9 cellular contexts compared by ENCODE assay signal in the genomic region with DNA sequence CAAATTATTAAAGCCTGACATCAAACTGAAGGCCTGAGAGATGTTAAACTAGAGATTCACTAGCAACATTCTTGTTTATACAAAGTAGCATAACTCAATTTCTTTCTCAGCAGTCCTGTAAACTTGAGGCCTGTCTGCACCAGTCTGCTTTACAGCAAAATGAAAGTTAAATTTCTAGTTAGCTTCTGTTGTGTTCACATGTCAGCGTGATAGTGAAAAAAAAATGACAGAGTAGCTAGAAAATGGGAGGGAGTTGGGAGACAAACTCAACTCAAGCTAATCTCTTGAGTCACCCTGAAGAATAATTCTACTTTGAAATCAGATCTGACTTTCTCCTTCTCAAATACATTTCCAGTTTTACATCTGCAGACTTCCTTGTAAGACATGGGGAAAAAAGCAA. TPM values are rescaled to one million over a fixed set of nuclear protein-coding genes. Genes with fewer than 3 reads are reported as not detected.
A peak's percentile ranks its signal among the peaks of the same experiment; 100 is the strongest.
DNase-seq lines count a peak whose midpoint lies in the region; TF ChIP-seq lines count a peak whose summit lies in the region.
"Had no signal": no experiment of that assay in that cellular context is flagged by ENCODE, and none has a peak within 500 bp of the region (broad histone marks: within the 10 kb centered on the region; RNA-seq: fewer than 3 reads in every experiment).

No MANE protein-coding gene starts in this region.

- H3K4me3 ChIP-seq in mucosa of rectum (ENCODE audit: low read length in 2 of 2): no peak overlapping the region
- no peak overlapping the region for H3K4me3 ChIP-seq in dorsolateral prefrontal cortex

- H3K9me3 ChIP-seq in mucosa of rectum (ENCODE audit: control insufficient read depth in 2 of 2, low read length in 2 of 2): no peaks in the 10 kb centered on the region

- no peaks in the 10 kb centered on the region for H3K27me3 Mint-ChIP-seq in activated naive CD8-positive, alpha-beta T cell
- H3K27me3 Mint-ChIP-seq in activated naive CD8-positive, alpha-beta T cell treated with anti-CD3 and anti-CD28 coated beads for 36 hours: peaks cover under 1% of the 10 kb centered on the region
- H3K27me3 Mint-ChIP-seq in brain (peaks cover 5% of the 10 kb centered on the region), type B pancreatic cell (no peaks in the 10 kb centered on the region)

- H3K27me3 ChIP-seq in mucosa of rectum (ENCODE audit: control insufficient read depth in 2 of 2, insufficient read depth in 2 of 2, low read length in 2 of 2) (no peaks in the 10 kb centered on the region), dorsolateral prefrontal cortex (no peaks in the 10 kb centered on the region)

- H3K36me3 Mint-ChIP-seq in activated naive CD8-positive, alpha-beta T cell: no peaks in the 10 kb centered on the region
- peaks cover 2% of the 10 kb centered on the region for H3K36me3 Mint-ChIP-seq in activated naive CD8-positive, alpha-beta T cell treated with anti-CD3 and anti-CD28 coated beads for 36 hours
- H3K36me3 Mint-ChIP-seq in brain: peaks cover 41% of the 10 kb centered on the region
- peaks cover 33% of the 10 kb centered on the region for H3K36me3 Mint-ChIP-seq in type B pancreatic cell
- H3K36me3 Mint-ChIP-seq: activated naive CD4-positive, alpha-beta T cell treated with anti-CD3 and anti-CD28 coated beads, Interleukin-2, amount 10 ng/mL, durations not matched to agents 7 days and 5 days had no signal

- TF ChIP-seq POLR2A in erythroblast (IDR thresholded peaks at IDR 0.05; ENCODE audit: low read length): no peak

- H3K9ac ChIP-seq in mucosa of rectum (ENCODE audit: low read depth in 1 of 2, low read length in 2 of 2): no peak overlapping the region

- intact Hi-C loops in dorsolateral prefrontal cortex (cut with DNase I): loop anchor here in 1 of 2 donors (10.0 kb wide), 1 partner anchor 107 kb away; no protein-coding TSS in a partner anchor

- H3K27ac ChIP-seq in mucosa of rectum (ENCODE audit: low read depth in 2 of 2, low read length in 2 of 2) (peak overlapping the region; percentile 36 to 54), dorsolateral prefrontal cortex (peak overlapping the region in 5 of 59 donors; percentile 8 to 48 (median 26))

- no peak overlapping the region for H3K4me3 Mint-ChIP-seq in activated naive CD8-positive, alpha-beta T cell
- H3K4me3 Mint-ChIP-seq in activated naive CD8-positive, alpha-beta T cell treated with anti-CD3 and anti-CD28 coated beads for 36 hours: no peak overlapping the region
- H3K4me3 Mint-ChIP-seq in brain: peak overlapping the region in 4 of 5 experiments; percentile 11 to 47 (median 20)
- H3K4me3 Mint-ChIP-seq in type B pancreatic cell: peak overlapping the region; percentile 73
- H3K4me3 Mint-ChIP-seq: activated naive CD4-positive, alpha-beta T cell treated with anti-CD3 and anti-CD28 coated beads, Interleukin-2, amount 10 ng/mL, durations not matched to agents 7 days and 5 days had no signal

- no peaks in the 10 kb centered on the region for H3K36me3 ChIP-seq in mucosa of rectum (ENCODE audit: control insufficient read depth in 2 of 2, insufficient read depth in 2 of 2, low read length in 2 of 2)

- peaks cover 4 to 7% of the 10 kb centered on the region in 2 donors for H3K4me1 ChIP-seq in mucosa of rectum (ENCODE audit: control insufficient read depth in 2 of 2, insufficient read depth in 2 of 2, low read length in 2 of 2)

- peak overlapping the region; percentile 16 for H3K27ac Mint-ChIP-seq in activated naive CD8-positive, alpha-beta T cell
- H3K27ac Mint-ChIP-seq in activated naive CD8-positive, alpha-beta T cell treated with anti-CD3 and anti-CD28 coated beads for 36 hours: no peak overlapping the region
- peak overlapping the region in 4 of 5 experiments; percentile 41 to 89 (median 76) for H3K27ac Mint-ChIP-seq in brain
- H3K27ac Mint-ChIP-seq in type B pancreatic cell: peak overlapping the region; percentile 89
- H3K27ac Mint-ChIP-seq: activated naive CD4-positive, alpha-beta T cell treated with anti-CD3 and anti-CD28 coated beads, Interleukin-2, amount 10 ng/mL, durations not matched to agents 7 days and 5 days had no signal

- H3K4me1 Mint-ChIP-seq in activated naive CD8-positive, alpha-beta T cell (ENCODE audit: low read depth): peaks cover 12% of the 10 kb centered on the region
- peaks cover 18% of the 10 kb centered on the region for H3K4me1 Mint-ChIP-seq in activated naive CD8-positive, alpha-beta T cell treated with anti-CD3 and anti-CD28 coated beads for 36 hours
- H3K4me1 Mint-ChIP-seq in brain (peaks cover 78% of the 10 kb centered on the region), type B pancreatic cell (ENCODE audit: unreplicated experiment) (peaks cover 66% of the 10 kb centered on the region)

- no peak for DNase-seq in activated naive CD8-positive, alpha-beta T cell treated with anti-CD3 and anti-CD28 coated beads for 36 hours
- DNase-seq in type B pancreatic cell (ENCODE audit: extremely low spot score, unreplicated experiment): no peak
- DNase-seq in NCI-H2196 treated with DMSO at 0.1 percent for 48 hours (lab: John Stamatoyannopoulos, UW; ENCODE audit: unreplicated experiment): no peak
- no peak for DNase-seq in erythroblast (lab: John Stamatoyannopoulos, UW)
- DNase-seq in dorsolateral prefrontal cortex: no peak
- DNase-seq: activated naive CD4-positive, alpha-beta T cell treated with anti-CD3 and anti-CD28 coated beads, Interleukin-2, amount 10 ng/mL, durations not matched to agents 7 days and 5 days had no signal

- H3K9me3 Mint-ChIP-seq in activated naive CD8-positive, alpha-beta T cell (ENCODE audit: low read depth): no peaks in the 10 kb centered on the region
- no peaks in the 10 kb centered on the region for H3K9me3 Mint-ChIP-seq in activated naive CD8-positive, alpha-beta T cell treated with anti-CD3 and anti-CD28 coated beads for 36 hours
- peaks cover 0 to 12% (median 5%) of the 10 kb centered on the region in 5 experiments for H3K9me3 Mint-ChIP-seq in brain
- H3K9me3 Mint-ChIP-seq in type B pancreatic cell: no peaks in the 10 kb centered on the region
- H3K9me3 Mint-ChIP-seq: activated naive CD4-positive, alpha-beta T cell treated with anti-CD3 and anti-CD28 coated beads, Interleukin-2, amount 10 ng/mL, durations not matched to agents 7 days and 5 days had no signal

- no peak for TF ChIP-seq CTCF in brain (conservative IDR thresholded peaks at IDR 0.05)
- no peak for TF ChIP-seq CTCF in type B pancreatic cell (conservative IDR thresholded peaks at IDR 0.05)
- no peak for TF ChIP-seq CTCF in dorsolateral prefrontal cortex (IDR thresholded peaks at IDR 0.05 in 54 of 56, conservative IDR thresholded peaks at IDR 0.05 in 2 of 56; ENCODE audit: low read depth in 1 of 56, partially characterized antibody in 56 of 56)

RNA-seq across cellular contexts. Expression of a gene that starts 6.5 kb away (rescaled TPM):
- total RNA-seq in activated naive CD8-positive, alpha-beta T cell treated with anti-CD3 and anti-CD28 coated beads for 36 hours: 1 to 10 TPM; 3.7 to 4.7 TPM
- polyA plus RNA-seq in brain (ENCODE audit: insufficient read depth, low read depth, low replicate concordance): 67.0 TPM
- total RNA-seq in type B pancreatic cell (ENCODE audit: low replicate concordance) (94.1 and 164 TPM in 2 replicates), dorsolateral prefrontal cortex (100 to 1,000 TPM in 116 of 120 experiments, 10 to 100 TPM in 4; 65.0 to 238 (median 170) TPM)

Comparison
In these comparisons a context has a peak if more than half of its experiments do, and no peak if none do; other contexts are left out.
1. H3K4me3 Mint-ChIP-seq: peak in brain (4 of 5) and type B pancreatic cell (single experiment); none in activated naive CD8-positive, alpha-beta T cell (single experiment) and activated naive CD8-positive, alpha-beta T cell treated with anti-CD3 and anti-CD28 coated beads for 36 hours (single experiment).
2. RNA of a gene that starts 6.5 kb away (total RNA-seq): 65.0 to 238 TPM in dorsolateral prefrontal cortex and 94.1 to 164 TPM in type B pancreatic cell; 3.7 to 4.7 TPM in activated naive CD8-positive, alpha-beta T cell treated with anti-CD3 and anti-CD28 coated beads for 36 hours; every median in the first group is over 10 times any median in the second.